Comparison of ENCODE assay signal across 12 cellular contexts in the genomic region with DNA sequence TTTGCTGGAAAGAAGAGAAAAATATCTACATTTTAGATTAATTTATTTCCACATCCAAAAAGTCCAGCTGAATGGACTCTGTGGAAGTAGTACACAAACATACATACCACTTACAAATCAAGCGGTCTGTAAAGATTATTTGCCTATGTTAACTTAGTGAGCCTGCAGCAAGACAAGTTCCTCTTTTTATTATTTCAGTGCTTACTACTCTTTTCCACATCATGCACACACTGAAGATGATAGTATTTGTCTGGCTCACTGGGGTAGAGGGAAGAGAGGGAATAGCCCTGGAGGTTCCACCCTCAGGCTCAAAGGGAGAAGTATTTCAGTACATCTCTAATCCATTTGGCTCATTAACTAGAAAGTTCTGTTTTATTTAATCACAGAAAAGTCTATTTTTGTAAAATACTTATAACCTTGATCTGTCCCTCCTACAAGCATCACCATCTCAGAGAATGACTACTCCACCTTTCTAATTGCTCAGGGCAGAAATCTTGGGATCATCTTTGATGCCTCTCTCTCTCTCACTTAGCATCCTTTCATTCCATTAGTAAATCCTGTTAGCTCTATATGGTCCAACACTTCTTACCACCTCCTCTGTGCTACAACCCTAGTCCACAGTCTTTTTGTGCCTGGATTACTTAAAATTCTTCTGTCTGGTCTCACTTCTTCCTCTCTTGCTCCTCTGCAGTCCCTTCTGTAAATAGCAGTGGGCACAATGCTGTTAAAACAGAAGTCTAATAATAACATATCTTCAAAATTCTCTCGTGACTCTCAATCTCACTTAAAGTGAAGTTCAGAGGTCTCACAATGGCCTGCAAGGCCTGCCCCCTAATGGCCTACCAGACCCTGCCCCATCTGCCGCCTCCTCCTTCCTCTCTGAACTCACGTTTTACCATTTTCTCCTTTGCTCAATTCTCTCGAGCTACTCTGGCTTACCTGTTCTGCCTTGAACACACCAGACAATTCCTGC.
DNase-seq lines count a peak whose midpoint lies in the region; ATAC-seq, FAIRE-seq and TF ChIP-seq lines count a peak whose summit lies in the region.
"Had no signal": no experiment of that assay in that cellular context is flagged by ENCODE, and none has a peak within 500 bp of the region (broad histone marks: within the 10 kb centered on the region; RNA-seq: fewer than 3 reads in every experiment).

No MANE protein-coding gene starts in this region.

- CTCF ChIA-PET in K562 (lab: Yijun Ruan, JAX; ENCODE audit: low intra/inter-chr PET ratio): no interaction called here

- H3K27ac ChIP-seq in K562 (ENCODE audit: extremely low read depth, low read depth, low read length): no peak overlapping the region
- no peak overlapping the region for H3K27ac ChIP-seq in GM23248

- H2AFZ ChIP-seq in K562 (ENCODE audit: low read depth, low read length) (0 out of 2 replicates have a peak overlapping the region, but pooled peaks have one; percentile 2), GM23248 (no peak overlapping the region)

- TF ChIP-seq RAD21 in K562 (CRISPR knock-in tag; conservative IDR thresholded peaks at IDR 0.05 in 1 of 2, IDR thresholded peaks at IDR 0.05 in 1 of 2): 0 out of 4 replicates have a peak, but pooled peaks of 1 of the 2 experiments have one; percentile 12

- no peaks in the 10 kb centered on the region for H3K9me1 ChIP-seq in K562 (ENCODE audit: control insufficient read depth, insufficient read depth, low read length)

- H3K4me3 ChIP-seq in K562: no peak overlapping the region
- no peak overlapping the region for H3K4me3 ChIP-seq in GM23248
- H3K4me3 ChIP-seq: lung, spleen had no signal

- H3K9ac ChIP-seq in K562 (ENCODE audit: insufficient read depth in 1 of 2, low read depth in 2 of 2, low read length in 2 of 2): no peak overlapping the region
- H3K9ac ChIP-seq in GM23248: no peak overlapping the region

- H3K36me3 ChIP-seq in K562 (ENCODE audit: control insufficient read depth, insufficient read depth, low read length): no peaks in the 10 kb centered on the region
- no peaks in the 10 kb centered on the region for H3K36me3 ChIP-seq in GM23248 (ENCODE audit: low read depth)
- H3K36me3 ChIP-seq: spleen had no signal

- H3K9me2 ChIP-seq in GM23248 (ENCODE audit: insufficient read depth): no peaks in the 10 kb centered on the region

- DNase-seq in GM13977 (ENCODE audit: low spot score) (peak; percentile 33), K562 (ENCODE audit: extremely low read depth in 1 of 4, low spot score in 3 of 4) (no peak), H4 (ENCODE audit: low spot score) (no peak), glomerular visceral epithelial cell (ENCODE audit: extremely low spot score) (no peak), GM23248 (no peak), GM19238 (ENCODE audit: insufficient read length, low spot score) (no peak)
- DNase-seq: NCI-H2107, spleen had no signal

- no peaks in the 10 kb centered on the region for H3K79me2 ChIP-seq in K562 (ENCODE audit: control insufficient read depth, insufficient read depth, low read length)
- no peaks in the 10 kb centered on the region for H3K79me2 ChIP-seq in GM23248 (ENCODE audit: insufficient read depth)

- H3K4me2 ChIP-seq in K562 (ENCODE audit: insufficient read depth, low read length): no peak overlapping the region
- no peak overlapping the region for H3K4me2 ChIP-seq in GM23248 (ENCODE audit: unreplicated experiment)

- TF ChIP-seq CTCF in GM13977 (IDR thresholded peaks at IDR 0.05; ENCODE audit: extremely low read depth, insufficient read depth, missing control alignments) (peak; percentile 30), K562 (IDR thresholded peaks at IDR 0.05 in 2 of 3, conservative IDR thresholded peaks at IDR 0.05 in 1 of 3; ENCODE audit: insufficient read depth in 2 of 3, low read depth in 1 of 3, low read length in 3 of 3) (0 out of 6 replicates have a peak, but pooled peaks of 1 of the 3 experiments have one; percentile 18)

- in situ Hi-C loops in GM13977 (cut with MboI; ENCODE audit: low pct_unique_long_range_greater_than_20kb, low sequenced_read_pairs, unreplicated experiment) (no loop called here), K562 (cut with MboI) (no loop called here), GM23248 (cut with MboI) (no loop called here)

- FAIRE-seq in K562 (lab: Jason Lieb, UNC): no peak

- H3K9me3 ChIP-seq in K562 (replicated peaks; ENCODE audit: control insufficient read depth, insufficient read depth, low read depth, low read length) (no peaks in the 10 kb centered on the region), GM23248 (ENCODE audit: low read depth) (no peaks in the 10 kb centered on the region)

- 13% methylated on average over 5 of the region's 5 CpGs for WGBS in K562 (ENCODE audit: insufficient coverage, low coverage, missing lambda C conversion rate)
- WGBS in GM23248 (ENCODE audit: low coverage in 1 of 2, low lambda C conversion rate in 2 of 2, missing lambda C conversion rate in 2 of 2), 2 experiments: 24 to 31% methylated on average over 5 of the region's 5 CpGs

- H3K4me1 ChIP-seq in K562 (replicated peaks in 1 of 2; ENCODE audit: control insufficient read depth in 2 of 2, insufficient read depth in 2 of 2, low read length in 2 of 2) (peaks cover 3 to 6% of the 10 kb centered on the region in 2 experiments; a peak in 3 of 5 replicates), GM23248 (ENCODE audit: insufficient read depth) (no peaks in the 10 kb centered on the region)

- peak; percentile 81 for ATAC-seq in GM21390 (IDR thresholded peaks at IDR 0.05; ENCODE audit: unreplicated experiment)
- ATAC-seq in HG03159 (IDR thresholded peaks at IDR 0.05; ENCODE audit: unreplicated experiment): peak; percentile 84
- peak; percentile 63 for ATAC-seq in K562
- ATAC-seq: esophagus mucosa had no signal

- no TSS peak for BruUV-seq in K562 (replicated peaks; lab: Mats Ljungman, UMichigan)

- intact Hi-C loops in K562 (cut with micrococcal nuclease): no loop called here

- POLR2A ChIA-PET in K562 (lab: Yijun Ruan, JAX): interaction anchor here (0.5 to 1.3 kb wide), 3 partner anchors 12 to 125 kb away, joined by 3 to 5 read pairs (median 4); no protein-coding TSS in a partner anchor

- TF ChIP-seq POLR2A in K562 (conservative IDR thresholded peaks at IDR 0.05): no peak

- H4K20me1 ChIP-seq in K562 (replicated peaks; ENCODE audit: control insufficient read depth, insufficient read depth, low read length) (no peaks in the 10 kb centered on the region), GM23248 (ENCODE audit: insufficient read depth) (no peaks in the 10 kb centered on the region)

- H3K27me3 ChIP-seq in K562 (ENCODE audit: control insufficient read depth in 2 of 2, insufficient read depth in 2 of 2, low read length in 2 of 2) (no peaks in the 10 kb centered on the region), GM23248 (replicated peaks; ENCODE audit: insufficient read depth) (no peaks in the 10 kb centered on the region)
- H3K27me3 ChIP-seq: spleen had no signal

- no peak for TF ChIP-seq EP300 in K562 (IDR thresholded peaks at IDR 0.05; ENCODE audit: low read length)

- H3F3A ChIP-seq in GM23248 (ENCODE audit: insufficient read depth): no peaks in the 10 kb centered on the region

TF ChIP-seq in K562, 482 proteins besides CTCF, POLR2A, EP300 and RAD21:
- TF ChIP-seq, protein P1, sequence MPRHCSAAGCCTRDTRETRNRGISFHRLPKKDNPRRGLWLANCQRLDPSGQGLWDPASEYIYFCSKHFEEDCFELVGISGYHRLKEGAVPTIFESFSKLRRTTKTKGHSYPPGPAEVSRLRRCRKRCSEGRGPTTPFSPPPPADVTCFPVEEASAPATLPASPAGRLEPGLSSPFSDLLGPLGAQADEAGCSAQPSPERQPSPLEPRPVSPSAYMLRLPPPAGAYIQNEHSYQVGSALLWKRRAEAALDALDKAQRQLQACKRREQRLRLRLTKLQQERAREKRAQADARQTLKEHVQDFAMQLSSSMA (CRISPR knock-in tag; IDR thresholded peaks at IDR 0.05): no peak
- TF ChIP-seq TAL1 (IDR thresholded peaks at IDR 0.05): no peak
- TF ChIP-seq SPI1 (IDR thresholded peaks at IDR 0.05; ENCODE audit: borderline replicate concordance, low read depth, low read length): 0 out of 2 replicates have a peak, but pooled peaks have one; percentile 10
